In the genomic region with DNA sequence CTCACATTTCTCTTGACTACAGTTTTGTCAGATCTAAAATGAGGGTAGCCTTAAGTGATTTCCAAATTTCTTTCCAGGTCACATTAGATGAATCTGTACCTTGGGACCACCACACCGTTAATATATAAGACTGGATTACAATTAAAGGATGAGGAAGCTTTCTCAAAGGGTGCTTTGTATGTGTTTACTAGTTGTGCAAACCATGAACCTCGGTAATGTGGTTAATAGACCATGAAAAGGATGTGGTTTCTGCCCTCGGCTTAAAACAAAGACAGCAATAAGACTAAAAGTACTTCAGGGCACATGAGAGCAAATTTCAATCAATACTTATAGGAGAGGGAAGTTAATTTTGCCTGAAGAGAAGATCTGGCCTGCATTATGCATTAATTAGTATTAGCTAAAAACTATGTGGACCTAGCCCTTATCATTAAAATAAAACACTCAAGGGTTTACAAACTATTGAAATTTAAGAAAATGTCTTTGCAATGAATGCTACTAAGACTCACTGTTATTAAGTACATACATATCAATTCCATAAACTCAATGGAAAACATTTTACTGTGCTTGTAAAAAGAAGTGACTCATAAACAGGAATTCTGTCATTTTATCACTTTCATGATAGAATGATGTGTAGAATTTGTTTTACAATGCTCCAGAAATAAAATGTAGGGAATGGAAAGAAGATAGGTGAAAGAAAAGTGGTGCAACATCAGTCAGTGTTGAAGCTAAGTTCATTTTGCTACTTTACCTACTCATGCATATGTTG, we compare ENCODE assay signal across 2 cellular contexts.
TF ChIP-seq lines count a peak whose summit lies in the region.

No MANE protein-coding gene starts in this region.

TF ChIP-seq in GM23338, 12 proteins besides CTCF, POLR2A, EP300 and RAD21 (continued from another document):
- TF ChIP-seq, protein P1, sequence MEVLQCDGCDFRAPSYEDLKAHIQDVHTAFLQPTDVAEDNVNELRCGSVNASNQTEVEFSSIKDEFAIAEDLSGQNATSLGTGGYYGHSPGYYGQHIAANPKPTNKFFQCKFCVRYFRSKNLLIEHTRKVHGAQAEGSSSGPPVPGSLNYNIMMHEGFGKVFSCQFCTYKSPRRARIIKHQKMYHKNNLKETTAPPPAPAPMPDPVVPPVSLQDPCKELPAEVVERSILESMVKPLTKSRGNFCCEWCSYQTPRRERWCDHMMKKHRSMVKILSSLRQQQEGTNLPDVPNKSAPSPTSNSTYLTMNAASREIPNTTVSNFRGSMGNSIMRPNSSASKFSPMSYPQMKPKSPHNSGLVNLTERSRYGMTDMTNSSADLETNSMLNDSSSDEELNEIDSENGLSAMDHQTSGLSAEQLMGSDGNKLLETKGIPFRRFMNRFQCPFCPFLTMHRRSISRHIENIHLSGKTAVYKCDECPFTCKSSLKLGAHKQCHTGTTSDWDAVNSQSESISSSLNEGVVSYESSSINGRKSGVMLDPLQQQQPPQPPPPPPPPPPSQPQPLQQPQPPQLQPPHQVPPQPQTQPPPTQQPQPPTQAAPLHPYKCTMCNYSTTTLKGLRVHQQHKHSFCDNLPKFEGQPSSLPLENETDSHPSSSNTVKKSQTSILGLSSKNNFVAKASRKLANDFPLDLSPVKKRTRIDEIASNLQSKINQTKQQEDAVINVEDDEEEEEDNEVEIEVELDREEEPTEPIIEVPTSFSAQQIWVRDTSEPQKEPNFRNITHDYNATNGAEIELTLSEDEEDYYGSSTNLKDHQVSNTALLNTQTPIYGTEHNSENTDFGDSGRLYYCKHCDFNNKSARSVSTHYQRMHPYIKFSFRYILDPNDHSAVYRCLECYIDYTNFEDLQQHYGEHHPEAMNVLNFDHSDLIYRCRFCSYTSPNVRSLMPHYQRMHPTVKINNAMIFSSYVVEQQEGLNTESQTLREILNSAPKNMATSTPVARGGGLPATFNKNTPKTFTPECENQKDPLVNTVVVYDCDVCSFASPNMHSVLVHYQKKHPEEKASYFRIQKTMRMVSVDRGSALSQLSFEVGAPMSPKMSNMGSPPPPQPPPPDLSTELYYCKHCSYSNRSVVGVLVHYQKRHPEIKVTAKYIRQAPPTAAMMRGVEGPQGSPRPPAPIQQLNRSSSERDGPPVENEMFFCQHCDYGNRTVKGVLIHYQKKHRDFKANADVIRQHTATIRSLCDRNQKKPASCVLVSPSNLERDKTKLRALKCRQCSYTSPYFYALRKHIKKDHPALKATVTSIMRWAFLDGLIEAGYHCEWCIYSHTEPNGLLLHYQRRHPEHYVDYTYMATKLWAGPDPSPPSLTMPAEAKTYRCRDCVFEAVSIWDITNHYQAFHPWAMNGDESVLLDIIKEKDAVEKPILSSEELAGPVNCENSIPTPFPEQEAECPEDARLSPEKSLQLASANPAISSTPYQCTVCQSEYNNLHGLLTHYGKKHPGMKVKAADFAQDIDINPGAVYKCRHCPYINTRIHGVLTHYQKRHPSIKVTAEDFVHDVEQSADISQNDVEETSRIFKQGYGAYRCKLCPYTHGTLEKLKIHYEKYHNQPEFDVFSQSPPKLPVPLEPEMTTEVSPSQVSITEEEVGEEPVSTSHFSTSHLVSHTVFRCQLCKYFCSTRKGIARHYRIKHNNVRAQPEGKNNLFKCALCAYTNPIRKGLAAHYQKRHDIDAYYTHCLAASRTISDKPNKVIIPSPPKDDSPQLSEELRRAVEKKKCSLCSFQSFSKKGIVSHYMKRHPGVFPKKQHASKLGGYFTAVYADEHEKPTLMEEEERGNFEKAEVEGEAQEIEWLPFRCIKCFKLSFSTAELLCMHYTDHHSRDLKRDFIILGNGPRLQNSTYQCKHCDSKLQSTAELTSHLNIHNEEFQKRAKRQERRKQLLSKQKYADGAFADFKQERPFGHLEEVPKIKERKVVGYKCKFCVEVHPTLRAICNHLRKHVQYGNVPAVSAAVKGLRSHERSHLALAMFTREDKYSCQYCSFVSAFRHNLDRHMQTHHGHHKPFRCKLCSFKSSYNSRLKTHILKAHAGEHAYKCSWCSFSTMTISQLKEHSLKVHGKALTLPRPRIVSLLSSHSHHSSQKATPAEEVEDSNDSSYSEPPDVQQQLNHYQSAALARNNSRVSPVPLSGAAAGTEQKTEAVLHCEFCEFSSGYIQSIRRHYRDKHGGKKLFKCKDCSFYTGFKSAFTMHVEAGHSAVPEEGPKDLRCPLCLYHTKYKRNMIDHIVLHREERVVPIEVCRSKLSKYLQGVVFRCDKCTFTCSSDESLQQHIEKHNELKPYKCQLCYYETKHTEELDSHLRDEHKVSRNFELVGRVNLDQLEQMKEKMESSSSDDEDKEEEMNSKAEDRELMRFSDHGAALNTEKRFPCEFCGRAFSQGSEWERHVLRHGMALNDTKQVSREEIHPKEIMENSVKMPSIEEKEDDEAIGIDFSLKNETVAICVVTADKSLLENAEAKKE (CRISPR knock-in tag; IDR thresholded peaks at IDR 0.05): no peak
- TF ChIP-seq EZH2 (IDR thresholded peaks at IDR 0.05; ENCODE audit: low read depth, unreplicated experiment): no peak
- TF ChIP-seq CREB1 (CRISPR knock-in tag; IDR thresholded peaks at IDR 0.05; ENCODE audit: low read depth): no peak
- no peak for TF ChIP-seq EZH2phosphoT487 (IDR thresholded peaks at IDR 0.05; ENCODE audit: unreplicated experiment)
- TF ChIP-seq POLR2AphosphoS5 (IDR thresholded peaks at IDR 0.05; ENCODE audit: low read depth): no peak
- TF ChIP-seq, protein P2, sequence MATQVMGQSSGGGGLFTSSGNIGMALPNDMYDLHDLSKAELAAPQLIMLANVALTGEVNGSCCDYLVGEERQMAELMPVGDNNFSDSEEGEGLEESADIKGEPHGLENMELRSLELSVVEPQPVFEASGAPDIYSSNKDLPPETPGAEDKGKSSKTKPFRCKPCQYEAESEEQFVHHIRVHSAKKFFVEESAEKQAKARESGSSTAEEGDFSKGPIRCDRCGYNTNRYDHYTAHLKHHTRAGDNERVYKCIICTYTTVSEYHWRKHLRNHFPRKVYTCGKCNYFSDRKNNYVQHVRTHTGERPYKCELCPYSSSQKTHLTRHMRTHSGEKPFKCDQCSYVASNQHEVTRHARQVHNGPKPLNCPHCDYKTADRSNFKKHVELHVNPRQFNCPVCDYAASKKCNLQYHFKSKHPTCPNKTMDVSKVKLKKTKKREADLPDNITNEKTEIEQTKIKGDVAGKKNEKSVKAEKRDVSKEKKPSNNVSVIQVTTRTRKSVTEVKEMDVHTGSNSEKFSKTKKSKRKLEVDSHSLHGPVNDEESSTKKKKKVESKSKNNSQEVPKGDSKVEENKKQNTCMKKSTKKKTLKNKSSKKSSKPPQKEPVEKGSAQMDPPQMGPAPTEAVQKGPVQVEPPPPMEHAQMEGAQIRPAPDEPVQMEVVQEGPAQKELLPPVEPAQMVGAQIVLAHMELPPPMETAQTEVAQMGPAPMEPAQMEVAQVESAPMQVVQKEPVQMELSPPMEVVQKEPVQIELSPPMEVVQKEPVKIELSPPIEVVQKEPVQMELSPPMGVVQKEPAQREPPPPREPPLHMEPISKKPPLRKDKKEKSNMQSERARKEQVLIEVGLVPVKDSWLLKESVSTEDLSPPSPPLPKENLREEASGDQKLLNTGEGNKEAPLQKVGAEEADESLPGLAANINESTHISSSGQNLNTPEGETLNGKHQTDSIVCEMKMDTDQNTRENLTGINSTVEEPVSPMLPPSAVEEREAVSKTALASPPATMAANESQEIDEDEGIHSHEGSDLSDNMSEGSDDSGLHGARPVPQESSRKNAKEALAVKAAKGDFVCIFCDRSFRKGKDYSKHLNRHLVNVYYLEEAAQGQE (IDR thresholded peaks at IDR 0.05; ENCODE audit: unreplicated experiment): no peak
- TF ChIP-seq STAT1 (IDR thresholded peaks at IDR 0.05; ENCODE audit: unreplicated experiment): no peak
- TF ChIP-seq NANOG (IDR thresholded peaks at IDR 0.05; ENCODE audit: borderline replicate concordance): no peak

TF ChIP-seq in K562, 482 proteins besides CTCF, POLR2A, EP300 and RAD21 (continued from another document):
- TF ChIP-seq, protein P3, sequence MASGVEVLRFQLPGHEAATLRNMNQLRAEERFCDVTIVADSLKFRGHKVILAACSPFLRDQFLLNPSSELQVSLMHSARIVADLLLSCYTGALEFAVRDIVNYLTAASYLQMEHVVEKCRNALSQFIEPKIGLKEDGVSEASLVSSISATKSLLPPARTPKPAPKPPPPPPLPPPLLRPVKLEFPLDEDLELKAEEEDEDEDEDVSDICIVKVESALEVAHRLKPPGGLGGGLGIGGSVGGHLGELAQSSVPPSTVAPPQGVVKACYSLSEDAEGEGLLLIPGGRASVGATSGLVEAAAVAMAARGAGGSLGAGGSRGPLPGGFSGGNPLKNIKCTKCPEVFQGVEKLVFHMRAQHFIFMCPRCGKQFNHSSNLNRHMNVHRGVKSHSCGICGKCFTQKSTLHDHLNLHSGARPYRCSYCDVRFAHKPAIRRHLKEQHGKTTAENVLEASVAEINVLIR (CRISPR knock-in tag; IDR thresholded peaks at IDR 0.05): no peak
- no peak for TF ChIP-seq ZNF347 (CRISPR knock-in tag; IDR thresholded peaks at IDR 0.05; ENCODE audit: low read depth)
- no peak for TF ChIP-seq HNRNPL (IDR thresholded peaks at IDR 0.05; ENCODE audit: low read depth, low read length)
- no peak for TF ChIP-seq NFE2L1 (tag; IDR thresholded peaks at IDR 0.05; ENCODE audit: borderline replicate concordance, low read depth)
- no peak for TF ChIP-seq KDM5B (IDR thresholded peaks at IDR 0.05; ENCODE audit: insufficient replicate concordance, low read depth, low read length)
- TF ChIP-seq MEIS2 (IDR thresholded peaks at IDR 0.05; ENCODE audit: partially characterized antibody): no peak
